11 cellular contexts compared by ENCODE assay signal in genomic region chr11:8689726-8690255, GRCh38. TPM values are rescaled to one million over a fixed set of nuclear protein-coding genes. Genes with fewer than 3 reads are reported as not detected.
A peak's percentile ranks its signal among the peaks of the same experiment; 100 is the strongest.
DNase-seq lines count a peak whose midpoint lies in the region; ATAC-seq and TF ChIP-seq lines count a peak whose summit lies in the region.
"Had no signal": no experiment of that assay in that cellular context is flagged by ENCODE, and none has a peak within 500 bp of the region (broad histone marks: within the 10 kb centered on the region; RNA-seq: fewer than 3 reads in every experiment).

No MANE protein-coding gene starts in this region.

- 73 to 76% methylated on average over 8 of the region's 8 CpGs for WGBS in gastroesophageal sphincter (ENCODE audit: low coverage in 1 of 2), 2 donors

- H3K27ac ChIP-seq in gastroesophageal sphincter (peak overlapping the region in 3 of 4 donors; percentile 0 to 86 (median 26)), thoracic aorta (peak overlapping the region in 1 of 2 donors; percentile 75)

- H3K27me3 ChIP-seq in gastroesophageal sphincter (no peaks in the 10 kb centered on the region), thoracic aorta (replicated peaks; ENCODE audit: insufficient read depth) (no peaks in the 10 kb centered on the region)
- H3K27me3 ChIP-seq: adrenal gland had no signal

- no peak for TF ChIP-seq EP300 in gastroesophageal sphincter (IDR thresholded peaks at IDR 0.05)

- H3K4me3 ChIP-seq in gastroesophageal sphincter (no peak overlapping the region), thoracic aorta (peak overlapping the region; percentile 78)

- CTCF ChIA-PET in T-cell (lab: Charles Lee), result interaction anchor here in 1 of 2 donors (0.6 to 0.7 kb wide), 2 partner anchors 61 to 704 kb away, joined by 3 to 4 read pairs; no protein-coding TSS in a partner anchor

- TF ChIP-seq CTCF in gastroesophageal sphincter (IDR thresholded peaks at IDR 0.05), result no peak
- no peak for TF ChIP-seq CTCF in thoracic aorta (IDR thresholded peaks at IDR 0.05)

- peaks cover 5 to 64% of the 10 kb centered on the region in 2 donors for H3K36me3 ChIP-seq in gastroesophageal sphincter
- H3K36me3 ChIP-seq in thoracic aorta, result peaks cover 45% of the 10 kb centered on the region

- H3K4me1 ChIP-seq in gastroesophageal sphincter (peaks cover 0 to 23% (median 7%) of the 10 kb centered on the region in 3 donors), thoracic aorta (ENCODE audit: control insufficient read depth in 1 of 2, low read depth in 2 of 2) (peaks cover 5 to 16% of the 10 kb centered on the region in 2 donors)

- H3K4me3 Mint-ChIP-seq in activated naive CD4-positive, alpha-beta T cell treated with anti-CD3 and anti-CD28 coated beads, Interleukin-2, amount 50 U/mL, for 24 hours, result peak overlapping the region; percentile 93
- peak overlapping the region; percentile 94 to 96 (median 96) for H3K4me3 Mint-ChIP-seq in T-cell

- H3K4me1 Mint-ChIP-seq in activated naive CD4-positive, alpha-beta T cell treated with anti-CD3 and anti-CD28 coated beads, Interleukin-2, amount 50 U/mL, for 24 hours, result peaks cover 39% of the 10 kb centered on the region
- H3K4me1 Mint-ChIP-seq in T-cell, result peaks cover 35 to 38% (median 37%) of the 10 kb centered on the region in 3 donors

- POLR2A ChIA-PET in T-cell (lab: Charles Lee), result interaction anchor here in 1 of 2 donors (1.2 kb wide), 1 partner anchor 703 kb away, joined by 9 read pairs; the partner anchor contains the start of gene EIF3F

- H3K27ac Mint-ChIP-seq in activated naive CD4-positive, alpha-beta T cell treated with anti-CD3 and anti-CD28 coated beads, Interleukin-2, amount 50 U/mL, for 24 hours, result peak overlapping the region; percentile 97
- peak overlapping the region; percentile 97 to 98 for H3K27ac Mint-ChIP-seq in T-cell

- no peak for DNase-seq in activated naive CD4-positive, alpha-beta T cell treated with Interleukin-2 at 50 U/mL for 16 hours
- DNase-seq in T-cell, result no peak
- DNase-seq in thoracic aorta (ENCODE audit: low spot score), result no peak
- DNase-seq in anterior cingulate cortex (lab: John Stamatoyannopoulos, UW), result no peak
- DNase-seq: kidney, NCI-H69 had no signal

- peaks cover 21% of the 10 kb centered on the region for H3K36me3 Mint-ChIP-seq in activated naive CD4-positive, alpha-beta T cell treated with anti-CD3 and anti-CD28 coated beads, Interleukin-2, amount 50 U/mL, for 24 hours
- peaks cover 16% of the 10 kb centered on the region for H3K36me3 Mint-ChIP-seq in T-cell

- no peak for ATAC-seq in T-cell (replicated peaks in 1 of 4)
- no peak for ATAC-seq in gastroesophageal sphincter
- ATAC-seq in thoracic aorta (ENCODE audit: insufficient number of reproducible peaks, low FRiP score, low read depth), result no peak
- no peak for ATAC-seq in GM21381 (IDR thresholded peaks at IDR 0.05; ENCODE audit: unreplicated experiment)
- no peak for ATAC-seq in GM19328 (IDR thresholded peaks at IDR 0.05; ENCODE audit: unreplicated experiment)

- TF ChIP-seq POLR2A in gastroesophageal sphincter (IDR thresholded peaks at IDR 0.05), result no peak

- no peaks in the 10 kb centered on the region for H3K27me3 Mint-ChIP-seq in activated naive CD4-positive, alpha-beta T cell treated with anti-CD3 and anti-CD28 coated beads, Interleukin-2, amount 50 U/mL, for 24 hours
- no peaks in the 10 kb centered on the region for H3K27me3 Mint-ChIP-seq in T-cell

- H3K9me3 Mint-ChIP-seq in activated naive CD4-positive, alpha-beta T cell treated with anti-CD3 and anti-CD28 coated beads, Interleukin-2, amount 50 U/mL, for 24 hours, result no peaks in the 10 kb centered on the region
- no peaks in the 10 kb centered on the region for H3K9me3 Mint-ChIP-seq in T-cell

- H3K9me3 ChIP-seq in gastroesophageal sphincter, result no peaks in the 10 kb centered on the region
- no peaks in the 10 kb centered on the region for H3K9me3 ChIP-seq in thoracic aorta
- H3K9me3 ChIP-seq: adrenal gland had no signal

RNA-seq across cellular contexts. Expression of gene RPL27A, which starts 7.2 kb away (rescaled TPM):
- total RNA-seq in T-cell (1,000 to 10,000 TPM; 1,339 to 2,234 (median 1,487) TPM), gastroesophageal sphincter (1,000 to 10,000 TPM in 1 of 4 donors, 100 to 1,000 TPM in 3; 706 to 1,423 (median 903) TPM), thoracic aorta (100 to 1,000 TPM; 537 to 617 TPM)

RNA-seq across cellular contexts. Expression of gene TRIM66, which starts 7.3 kb away (rescaled TPM):
- 10 to 100 TPM; 17.9 to 23.5 (median 23.4) TPM for total RNA-seq in T-cell
- 10 to 100 TPM in 1 of 4 donors, 1 to 10 TPM in 3; 1.4 to 12.9 (median 3.1) TPM for total RNA-seq in gastroesophageal sphincter
- total RNA-seq in thoracic aorta, result 10 to 100 TPM; 10.2 to 18.1 TPM
